ENCODE assay signal across 27 cellular contexts in genomic region chr3:26368312-26368711, GRCh38.
"Had no signal": no experiment of that assay in that cellular context is flagged by ENCODE, and none has a peak within 500 bp of the region (broad histone marks: within the 10 kb centered on the region; RNA-seq: fewer than 3 reads in every experiment).

No MANE protein-coding gene starts in this region.

- ATAC-seq: activated T-helper 17 cell treated with anti-CD3 and anti-CD28 coated beads, Interleukin-2, amount 50 U/mL, for 72 hours; SK-N-SH treated with all-trans-retinoic acid at 6 μM for 48 hours; T-helper 17 cell had no signal

- DNase-seq: activated CD4-positive, alpha-beta memory T cell treated with anti-CD3 and anti-CD28 coated beads, Interleukin-2, amount 10 ng/mL, durations not matched to agents 7 days and 5 days; activated CD4-positive, alpha-beta T cell treated with anti-CD3 and anti-CD28 coated beads, Interleukin-2, amount 10 ng/mL, durations not matched to agents 7 days and 5 days; activated CD4-positive, CD25-positive, alpha-beta regulatory T cell; activated gamma-delta T cell treated with Interleukin-2 at 50 U/mL for 16 hours; activated naive CD4-positive, alpha-beta T cell treated with anti-CD3 and anti-CD28 coated beads, Interleukin-2, amount 10 ng/mL, durations not matched to agents 7 days and 5 days; activated naive CD8-positive, alpha-beta T cell treated with anti-CD3 and anti-CD28 coated beads for 36 hours; activated T-cell treated with anti-CD3 and anti-CD28 coated beads for 4 hours; activated T-cell treated with anti-CD3 and anti-CD28 coated beads, Interleukin-2, amount 50 U/mL, for 48 hours; MG63; MV-4-11; NCI-H1092 treated with DMSO at 0.1 percent for 48 hours; NCI-H1417 treated with DMSO at 0.1 percent for 48 hours; NCI-H1694; NCI-H2029; NCI-H2107; NCI-H345; NCI-H510A; NCI-H526 treated with DMSO at 0.1 percent for 48 hours; NCI-H82; Peyer's patch; Right ventricle myocardium superior; T-helper 17 cell; T-helper 9 cell had no signal

- H3K36me3 Mint-ChIP-seq: activated naive CD4-positive, alpha-beta T cell treated with anti-CD3 and anti-CD28 coated beads, Interleukin-2, amount 10 ng/mL, durations not matched to agents 7 days and 5 days; activated naive CD8-positive, alpha-beta T cell treated with anti-CD3 and anti-CD28 coated beads for 36 hours had no signal

- H3K27ac Mint-ChIP-seq: activated CD4-positive, alpha-beta memory T cell treated with anti-CD3 and anti-CD28 coated beads, Interleukin-2, amount 10 ng/mL, durations not matched to agents 7 days and 5 days; activated CD4-positive, alpha-beta T cell treated with anti-CD3 and anti-CD28 coated beads, Interleukin-2, amount 10 ng/mL, durations not matched to agents 7 days and 5 days; activated naive CD4-positive, alpha-beta T cell treated with anti-CD3 and anti-CD28 coated beads, Interleukin-2, amount 10 ng/mL, durations not matched to agents 7 days and 5 days; activated naive CD8-positive, alpha-beta T cell treated with anti-CD3 and anti-CD28 coated beads for 36 hours; activated T-helper 17 cell treated with anti-CD3 and anti-CD28 coated beads, Interleukin-2, amount 50 U/mL, for 72 hours; T-helper 17 cell had no signal

- H3K9me3 ChIP-seq: MG63, Peyer's patch, SJSA1 had no signal

- H3K27me3 Mint-ChIP-seq: activated CD4-positive, alpha-beta memory T cell treated with anti-CD3 and anti-CD28 coated beads, Interleukin-2, amount 10 ng/mL, durations not matched to agents 7 days and 5 days; activated CD4-positive, alpha-beta T cell treated with anti-CD3 and anti-CD28 coated beads, Interleukin-2, amount 10 ng/mL, durations not matched to agents 7 days and 5 days; activated naive CD4-positive, alpha-beta T cell treated with anti-CD3 and anti-CD28 coated beads, Interleukin-2, amount 10 ng/mL, durations not matched to agents 7 days and 5 days; activated naive CD8-positive, alpha-beta T cell treated with anti-CD3 and anti-CD28 coated beads for 36 hours; activated T-helper 17 cell treated with anti-CD3 and anti-CD28 coated beads, Interleukin-2, amount 50 U/mL, for 72 hours; T-helper 17 cell had no signal

- H3K36me3 ChIP-seq: MG63, Peyer's patch, SJSA1 had no signal

- H3K4me1 ChIP-seq: Peyer's patch, SJSA1 had no signal

- H3K4me3 Mint-ChIP-seq: activated CD4-positive, alpha-beta memory T cell treated with anti-CD3 and anti-CD28 coated beads, Interleukin-2, amount 10 ng/mL, durations not matched to agents 7 days and 5 days; activated CD4-positive, alpha-beta T cell treated with anti-CD3 and anti-CD28 coated beads, Interleukin-2, amount 10 ng/mL, durations not matched to agents 7 days and 5 days; activated naive CD4-positive, alpha-beta T cell treated with anti-CD3 and anti-CD28 coated beads, Interleukin-2, amount 10 ng/mL, durations not matched to agents 7 days and 5 days; activated naive CD8-positive, alpha-beta T cell treated with anti-CD3 and anti-CD28 coated beads for 36 hours; activated T-helper 17 cell treated with anti-CD3 and anti-CD28 coated beads, Interleukin-2, amount 50 U/mL, for 72 hours; T-helper 17 cell had no signal

- H3K4me1 Mint-ChIP-seq: activated CD4-positive, alpha-beta memory T cell treated with anti-CD3 and anti-CD28 coated beads, Interleukin-2, amount 10 ng/mL, durations not matched to agents 7 days and 5 days; activated CD4-positive, alpha-beta T cell treated with anti-CD3 and anti-CD28 coated beads, Interleukin-2, amount 10 ng/mL, durations not matched to agents 7 days and 5 days; activated naive CD4-positive, alpha-beta T cell treated with anti-CD3 and anti-CD28 coated beads, Interleukin-2, amount 10 ng/mL, durations not matched to agents 7 days and 5 days; activated naive CD8-positive, alpha-beta T cell treated with anti-CD3 and anti-CD28 coated beads for 36 hours; activated T-helper 17 cell treated with anti-CD3 and anti-CD28 coated beads, Interleukin-2, amount 50 U/mL, for 72 hours; T-helper 17 cell had no signal

- H3K4me3 ChIP-seq: MG63, Peyer's patch, SJSA1 had no signal

- H3K27ac ChIP-seq: Peyer's patch, RWPE1, SJSA1 had no signal

- H3K27me3 ChIP-seq: MG63, Peyer's patch, SJSA1 had no signal
